In genomic region chr6:150656156-150656555, GRCh38 we compare ENCODE assay signal across 15 cellular contexts. TPM values are rescaled to one million over a fixed set of nuclear protein-coding genes. Genes with fewer than 3 reads are reported as not detected.
DNase-seq lines count a peak whose midpoint lies in the region; ATAC-seq and TF ChIP-seq lines count a peak whose summit lies in the region.
"Had no signal": no experiment of that assay in that cellular context is flagged by ENCODE, and none has a peak within 500 bp of the region (broad histone marks: within the 10 kb centered on the region; RNA-seq: fewer than 3 reads in every experiment).

No MANE protein-coding gene starts in this region.

- TF ChIP-seq CTCF in right atrium auricular region (IDR thresholded peaks at IDR 0.05): no peak

- H3K27ac Mint-ChIP-seq in memory B cell: peak overlapping the region; percentile 18
- H3K27ac Mint-ChIP-seq in activated CD8-positive, alpha-beta memory T cell treated with anti-CD3 and anti-CD28 coated beads, Interleukin-2, amount 10 ng/mL, durations not matched to agents 7 days and 5 days: no peak overlapping the region
- H3K27ac Mint-ChIP-seq: CD14-positive monocyte; CD8-positive, alpha-beta T cell had no signal

- H3K27me3 ChIP-seq in right cardiac atrium (ENCODE audit: control insufficient read depth, insufficient read depth) (no peaks in the 10 kb centered on the region), right atrium auricular region (no peaks in the 10 kb centered on the region)

- DNase-seq in right cardiac atrium: no peak
- no peak for DNase-seq in right atrium auricular region (ENCODE audit: low spot score)
- peak; percentile 5 for DNase-seq in dermis blood vessel endothelial cell
- no peak for DNase-seq in memory B cell (ENCODE audit: low spot score in 2 of 2)
- DNase-seq in activated CD8-positive, alpha-beta memory T cell treated with anti-CD3 and anti-CD28 coated beads, Interleukin-2, amount 10 ng/mL, durations not matched to agents 7 days and 5 days: no peak
- DNase-seq: CD8-positive, alpha-beta T cell; COR-L47; DMS153; GF-D8; GM23248 had no signal

- intact Hi-C loops in right cardiac atrium (cut with DNase I): no loop called here

- no peaks in the 10 kb centered on the region for H3K27me3 Mint-ChIP-seq in memory B cell
- H3K27me3 Mint-ChIP-seq in activated CD8-positive, alpha-beta memory T cell treated with anti-CD3 and anti-CD28 coated beads, Interleukin-2, amount 10 ng/mL, durations not matched to agents 7 days and 5 days: peaks cover 2% of the 10 kb centered on the region

- 56% methylated on average over 1 of the region's 1 CpG for WGBS in right cardiac atrium

- no peak overlapping the region for H3K4me3 Mint-ChIP-seq in memory B cell
- H3K4me3 Mint-ChIP-seq in activated CD8-positive, alpha-beta memory T cell treated with anti-CD3 and anti-CD28 coated beads, Interleukin-2, amount 10 ng/mL, durations not matched to agents 7 days and 5 days: no peak overlapping the region
- H3K4me3 Mint-ChIP-seq: CD14-positive monocyte; CD8-positive, alpha-beta T cell had no signal

- peaks cover 20% of the 10 kb centered on the region for H3K36me3 Mint-ChIP-seq in memory B cell
- no peaks in the 10 kb centered on the region for H3K36me3 Mint-ChIP-seq in activated CD8-positive, alpha-beta memory T cell treated with anti-CD3 and anti-CD28 coated beads, Interleukin-2, amount 10 ng/mL, durations not matched to agents 7 days and 5 days
- H3K36me3 Mint-ChIP-seq: CD14-positive monocyte; CD8-positive, alpha-beta T cell had no signal

- H3K9me3 Mint-ChIP-seq in memory B cell: no peaks in the 10 kb centered on the region
- H3K9me3 Mint-ChIP-seq in activated CD8-positive, alpha-beta memory T cell treated with anti-CD3 and anti-CD28 coated beads, Interleukin-2, amount 10 ng/mL, durations not matched to agents 7 days and 5 days (ENCODE audit: low read depth): no peaks in the 10 kb centered on the region
- H3K9me3 Mint-ChIP-seq: CD8-positive, alpha-beta T cell had no signal

- no peak overlapping the region for H3K4me3 ChIP-seq in right cardiac atrium (ENCODE audit: low read length)
- no peak overlapping the region for H3K4me3 ChIP-seq in right atrium auricular region
- H3K4me3 ChIP-seq: A549, GM23248 had no signal

- H3K4me1 Mint-ChIP-seq in memory B cell: peaks cover 18% of the 10 kb centered on the region
- H3K4me1 Mint-ChIP-seq in activated CD8-positive, alpha-beta memory T cell treated with anti-CD3 and anti-CD28 coated beads, Interleukin-2, amount 10 ng/mL, durations not matched to agents 7 days and 5 days: peaks cover 8% of the 10 kb centered on the region
- H3K4me1 Mint-ChIP-seq: CD14-positive monocyte had no signal

- CTCF ChIA-PET in activated CD8-positive, alpha-beta memory T cell treated with anti-CD3 and anti-CD28 coated beads, Interleukin-2, amount 10 ng/mL, durations not matched to agents 7 days and 5 days (lab: Charles Lee): no interaction called here

- H3K4me1 ChIP-seq in right cardiac atrium (ENCODE audit: control insufficient read depth, insufficient read depth, low read length) (no peaks in the 10 kb centered on the region), right atrium auricular region (no peaks in the 10 kb centered on the region)
- H3K4me1 ChIP-seq: A549 had no signal

- H3K27ac ChIP-seq in right cardiac atrium (ENCODE audit: low read length) (peak overlapping the region; percentile 58), right atrium auricular region (no peak overlapping the region)
- H3K27ac ChIP-seq: A549, GM23248 had no signal

- peak in 1 of 2 donors; percentile 51 for ATAC-seq in right cardiac atrium
- ATAC-seq in memory B cell (ENCODE audit: low read depth): no peak
- ATAC-seq in GM21423 (IDR thresholded peaks at IDR 0.05; ENCODE audit: unreplicated experiment): no peak
- ATAC-seq in activated CD8-positive, alpha-beta memory T cell treated with anti-CD3 and anti-CD28 coated beads, Interleukin-2, amount 10 ng/mL, durations not matched to agents 7 days and 5 days: no peak
- no peak for ATAC-seq in GM21390 (IDR thresholded peaks at IDR 0.05; ENCODE audit: unreplicated experiment)
- ATAC-seq: A549; CD8-positive, alpha-beta T cell; HCT116 had no signal

- H3K9me3 ChIP-seq in right cardiac atrium (ENCODE audit: control insufficient read depth, low read length): no peaks in the 10 kb centered on the region
- no peaks in the 10 kb centered on the region for H3K9me3 ChIP-seq in right atrium auricular region
- H3K9me3 ChIP-seq: A549 had no signal

- no peaks in the 10 kb centered on the region for H3K36me3 ChIP-seq in right atrium auricular region

RNA-seq across cellular contexts. Expression of gene PLEKHG1, which starts 56.5 kb away (rescaled TPM):
- total RNA-seq in right cardiac atrium: 10 to 100 TPM in 1 of 4 donors, 1 to 10 TPM in 3; 6.9 to 17.6 (median 7.4) TPM
- polyA plus RNA-seq in right cardiac atrium: 2.2 TPM
- 10 to 100 TPM; 10.6 to 16.7 TPM for total RNA-seq in right atrium auricular region
- 42.3 and 74.5 TPM in 2 replicates for total RNA-seq in dermis blood vessel endothelial cell
- total RNA-seq in activated CD8-positive, alpha-beta memory T cell treated with anti-CD3 and anti-CD28 coated beads, Interleukin-2, amount 10 ng/mL, durations not matched to agents 7 days and 5 days: 1 to 10 TPM; 4.6 to 5.1 TPM
